In the genomic region with DNA sequence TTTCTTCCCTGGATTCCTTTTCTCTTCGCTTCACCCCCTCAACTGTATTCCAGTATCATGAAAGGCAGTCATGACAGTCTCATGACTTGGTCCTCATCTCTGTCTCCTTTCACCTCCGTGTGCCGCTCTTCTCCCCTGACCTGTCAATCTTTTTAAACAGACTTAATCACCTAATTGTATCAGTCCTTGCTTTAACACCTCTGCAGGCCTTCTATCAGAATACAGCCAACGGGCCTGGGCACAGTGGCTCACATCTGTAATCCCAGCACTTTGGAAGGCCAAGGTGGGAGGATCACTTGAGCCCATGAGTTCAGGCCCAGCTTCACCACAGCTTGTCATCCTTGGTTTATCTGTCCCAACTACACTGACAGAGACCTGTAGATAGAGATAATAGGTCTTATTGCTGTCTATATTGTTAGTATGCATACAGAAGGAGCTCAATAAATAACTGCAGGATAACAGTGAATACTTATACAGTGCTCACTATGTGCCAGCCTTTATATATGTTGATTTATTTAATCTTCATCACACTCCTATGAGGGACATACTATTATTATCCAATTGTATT, we compare ENCODE assay signal across 8 cellular contexts. TPM values are rescaled to one million over a fixed set of nuclear protein-coding genes. Genes with fewer than 3 reads are reported as not detected.
A peak's percentile ranks its signal among the peaks of the same experiment; 100 is the strongest.
DNase-seq lines count a peak whose midpoint lies in the region; ATAC-seq, FAIRE-seq and TF ChIP-seq lines count a peak whose summit lies in the region.

No MANE protein-coding gene starts in this region.

- H3K9me3 ChIP-seq in cardiac muscle cell (ENCODE audit: low read depth): no peaks in the 10 kb centered on the region
- H3K9me3 ChIP-seq in GM12878 (replicated peaks; ENCODE audit: control insufficient read depth, insufficient read depth, low read length): no peaks in the 10 kb centered on the region
- H3K9me3 ChIP-seq in uterus: no peaks in the 10 kb centered on the region

- H3K4me1 ChIP-seq in cardiac muscle cell (ENCODE audit: low read depth) (peaks cover 8% of the 10 kb centered on the region), GM12878 (ENCODE audit: control insufficient read depth, insufficient read depth, low read length) (peaks cover 11% of the 10 kb centered on the region), uterus (peaks cover 4 to 6% of the 10 kb centered on the region in 2 donors)

- BruUV-seq in GM12878 (replicated peaks; lab: Mats Ljungman, UMichigan): no TSS peak

- intact Hi-C loops in left cardiac atrium (cut with DNase I): no loop called here
- intact Hi-C loops in GM12878 (cut with micrococcal nuclease; ENCODE audit: unreplicated experiment): no loop called here
- intact Hi-C loops in uterus (cut with DNase I; ENCODE audit: low total_unique reads): no loop called here

- TF ChIP-seq POLR2A in GM12878 (IDR thresholded peaks at IDR 0.05; ENCODE audit: low read depth, low read length) (no peak), uterus (IDR thresholded peaks at IDR 0.05) (no peak)

- H2AFZ ChIP-seq in GM12878 (ENCODE audit: control insufficient read depth, low read depth, low read length): peak overlapping the region; percentile 21; the same call in 1 of the 2 replicates

- CTCF ChIA-PET in GM12878 (lab: Yijun Ruan, JAX): interaction anchor here (0.6 to 1.8 kb wide), 5 partner anchors 9 to 124 kb away, joined by 3 to 4 read pairs (median 4); a partner anchor contains a TSS

- FAIRE-seq in GM12878 (lab: Jason Lieb, UNC): no peak

- peak overlapping the region; percentile 64 for H3K4me2 ChIP-seq in GM12878 (ENCODE audit: control insufficient read depth, insufficient read depth)

- TF ChIP-seq EP300 in GM12878 (IDR thresholded peaks at IDR 0.05; ENCODE audit: borderline replicate concordance in 1 of 2, control insufficient read depth in 1 of 2, low read depth in 2 of 2, low read length in 2 of 2): no peak

- TF ChIP-seq CTCF in cardiac muscle cell (IDR thresholded peaks at IDR 0.05; ENCODE audit: low read depth, low read length) (no peak), GM12878 (IDR thresholded peaks at IDR 0.05 in 2 of 3, conservative IDR thresholded peaks at IDR 0.05 in 1 of 3; ENCODE audit: control insufficient read depth in 2 of 3, extremely low read depth in 1 of 3, insufficient read depth in 1 of 3, low read depth in 3 of 3, low read length in 3 of 3) (no peak), uterus (IDR thresholded peaks at IDR 0.05) (no peak)

- peak overlapping the region; percentile 88 for H3K4me3 ChIP-seq in cardiac muscle cell
- H3K4me3 ChIP-seq in GM12878: peak overlapping the region; percentile 82
- peak overlapping the region; percentile 74 to 83 for H3K4me3 ChIP-seq in uterus

- no peak overlapping the region; the same call in 1 of the 2 replicates for H3K9ac ChIP-seq in GM12878 (ENCODE audit: control insufficient read depth, insufficient read depth, low read length)

- no peaks in the 10 kb centered on the region for H3K36me3 ChIP-seq in cardiac muscle cell
- no peaks in the 10 kb centered on the region; a peak in 1 of 4 replicates for H3K36me3 ChIP-seq in GM12878 (ENCODE audit: control insufficient read depth in 2 of 2, insufficient read depth in 2 of 2, low read length in 1 of 2)
- H3K36me3 ChIP-seq in uterus: no peaks in the 10 kb centered on the region

- peak overlapping the region; percentile 35 for H3K27ac ChIP-seq in cardiac muscle cell
- no peak overlapping the region for H3K27ac ChIP-seq in GM12878 (ENCODE audit: control insufficient read depth, insufficient read depth)
- peak overlapping the region; percentile 84 to 94 for H3K27ac ChIP-seq in uterus

- H3K4me1 Mint-ChIP-seq in memory B cell: peaks cover 28% of the 10 kb centered on the region

- TF ChIP-seq RAD21 in GM12878 (IDR thresholded peaks at IDR 0.05; ENCODE audit: insufficient read depth, low read depth, low read length): no peak

- H3K9me3 Mint-ChIP-seq in memory B cell: no peaks in the 10 kb centered on the region

- whole genome bisulfite sequencing in GM12878 (ENCODE audit: insufficient coverage, insufficient replicate concordance, low lambda C conversion rate, missing lambda C conversion rate): 57% methylated on average over 4 of the region's 4 CpGs

- H3K79me2 ChIP-seq in GM12878 (ENCODE audit: control insufficient read depth, insufficient read depth, low read length): peaks cover 10% of the 10 kb centered on the region

- H3K4me3 Mint-ChIP-seq in memory B cell: peak overlapping the region; percentile 95

- peaks cover 8% of the 10 kb centered on the region for H3K36me3 Mint-ChIP-seq in memory B cell

- peak overlapping the region; percentile 98 for H3K27ac Mint-ChIP-seq in memory B cell

- no peaks in the 10 kb centered on the region for H4K20me1 ChIP-seq in GM12878 (ENCODE audit: control insufficient read depth, insufficient read depth)

- H3K27me3 Mint-ChIP-seq in memory B cell: no peaks in the 10 kb centered on the region

- DNase-seq in cardiac muscle cell (ENCODE audit: low read depth in 1 of 2, low spot score in 1 of 2) (no peak), left cardiac atrium (no peak), GM12878 (ENCODE audit: low read depth, low spot score) (no peak), memory B cell (ENCODE audit: low spot score in 2 of 2) (no peak), uterus (no peak), SHP77 treated with DMSO at 0.1 percent for 48 hours (lab: John Stamatoyannopoulos, UW) (no peak)

- RAD21 ChIA-PET in GM12878 (lab: Charles Lee; ENCODE audit: unreplicated experiment): interaction anchor here (0.8 to 1.2 kb wide), 2 partner anchors 12 to 38 kb away, joined by 3 read pairs; no protein-coding TSS in a partner anchor

- POLR2A ChIA-PET in GM12878 (lab: Charles Lee): interaction anchor here (0.6 to 1.6 kb wide), 5 partner anchors 9 to 125 kb away, joined by 3 to 5 read pairs (median 3); no protein-coding TSS in a partner anchor

- H3K27me3 ChIP-seq in cardiac muscle cell (no peaks in the 10 kb centered on the region), GM12878 (replicated peaks in 1 of 2; ENCODE audit: control insufficient read depth in 2 of 2, insufficient read depth in 2 of 2, low read length in 1 of 2) (no peaks in the 10 kb centered on the region), uterus (no peaks in the 10 kb centered on the region)

- ATAC-seq in left cardiac atrium: no peak
- no peak for ATAC-seq in GM12878
- no peak for ATAC-seq in memory B cell (ENCODE audit: low read depth)
- no peak for ATAC-seq in HG03159 (IDR thresholded peaks at IDR 0.05; ENCODE audit: unreplicated experiment)
- no peak for ATAC-seq in GM18909 (IDR thresholded peaks at IDR 0.05; ENCODE audit: poor library complexity, unreplicated experiment)

- SMC1A ChIA-PET in GM12878 (lab: Charles Lee; ENCODE audit: uncharacterized antibody, unreplicated experiment): interaction anchor here (1.4 to 1.6 kb wide), 3 partner anchors 9 to 207 kb away, joined by 3 to 4 read pairs (median 4); no protein-coding TSS in a partner anchor

- in situ Hi-C loops in GM12878 (cut with MboI): no loop called here

RNA-seq across cellular contexts. Expression of a gene that starts 1.2 kb away (rescaled TPM):
- total RNA-seq in cardiac muscle cell (13.8 and 16.8 TPM in 2 replicates), left cardiac atrium (10 to 100 TPM in 1 of 2 donors, 1 to 10 TPM in 1; 9.0 to 13.3 TPM), GM12878 (2014; rRNA removed) (5.5 and 7.4 TPM in 2 replicates), GM12878 (2014; rRNA removed; fragmentation: Illumina TruSeq; extraction: Trizol) (8.3 and 10.5 TPM in 2 replicates), GM12878 (2021) (6.6 and 6.7 TPM in 2 replicates), uterus (10 to 100 TPM in 2 of 4 donors, 1 to 10 TPM in 1, not detected in 1; 3.3 to 53.6 (median 24.7) TPM)
- polyA plus RNA-seq in cardiac muscle cell (18.4 and 18.9 TPM in 2 replicates), GM12878 (2011; rRNA removed) (6.6 and 9.2 TPM in 2 replicates), GM12878 (2014; fragmentation: Illumina TruSeq; extraction: Trizol) (9.1 and 10.5 TPM in 2 replicates), GM12878 (2014; fragmentation: Nextera tagmentation; extraction: Ambion mirVana) (1 to 10 TPM; 2.5 to 3.7 TPM), GM12878 (2014; rRNA removed) (8.3 and 9.0 TPM in 2 replicates), GM12878 (2016; fragmentation: Nextera tagmentation; extraction: Ambion mirVana) (1 to 10 TPM; 6.0 to 7.0 TPM)
- total RNA-seq in GM12878 (2013; cell fraction: nucleolus; rRNA removed): 6.3 and 9.2 TPM in 2 replicates
- 3.7 TPM for polyA plus RNA-seq in GM12878 (2011; ENCODE audit: low read depth)
- polyA plus RNA-seq in GM12878 (2011; cell fraction: cytosol; rRNA removed): 5.8 and 7.1 TPM in 2 replicates
- 7.2 and 7.6 TPM in 2 replicates for polyA plus RNA-seq in GM12878 (2011; cell fraction: nucleus; rRNA removed)
- polyA plus RNA-seq in GM12878 (2012): 4.0 and 4.2 TPM in 2 replicates
- 4.1 and 4.2 TPM in 2 replicates for polyA minus RNA-seq in GM12878 (2011; rRNA and poly(A)+ RNA removed)
- polyA minus RNA-seq in GM12878 (2011; cell fraction: cytosol; rRNA and poly(A)+ RNA removed): 1.6 and 2.2 TPM in 2 replicates
- 3.5 and 7.2 TPM in 2 replicates for polyA minus RNA-seq in GM12878 (2011; cell fraction: nucleus; rRNA and poly(A)+ RNA removed)

RNA-seq across cellular contexts. Expression of a gene that starts 1.4 kb away (rescaled TPM):
- total RNA-seq in cardiac muscle cell (104 and 163 TPM in 2 replicates), left cardiac atrium (10 to 100 TPM; 29.1 to 30.6 TPM), GM12878 (2014; rRNA removed) (16.8 and 18.1 TPM in 2 replicates), GM12878 (2014; rRNA removed; fragmentation: Illumina TruSeq; extraction: Trizol) (8.5 and 9.3 TPM in 2 replicates), GM12878 (2021) (42.1 and 47.1 TPM in 2 replicates), uterus (10 to 100 TPM; 23.5 to 68.9 (median 67.7) TPM)
- polyA plus RNA-seq in cardiac muscle cell (99.4 and 112 TPM in 2 replicates), GM12878 (2011; rRNA removed) (2.5 and 6.0 TPM in 2 replicates), GM12878 (2014; fragmentation: Illumina TruSeq; extraction: Trizol) (17.5 and 24.9 TPM in 2 replicates), GM12878 (2014; fragmentation: Nextera tagmentation; extraction: Ambion mirVana) (under 1 TPM; 0.27 to 0.29 TPM), GM12878 (2014; rRNA removed) (15.8 and 24.5 TPM in 2 replicates), GM12878 (2016; fragmentation: Nextera tagmentation; extraction: Ambion mirVana) (10 to 100 TPM; 39.6 to 42.6 TPM)
- 16.9 and 27.3 TPM in 2 replicates for total RNA-seq in GM12878 (2013; cell fraction: nucleolus; rRNA removed)
- 10.1 TPM for polyA plus RNA-seq in GM12878 (2011; ENCODE audit: low read depth)
- 7.1 and 8.6 TPM in 2 replicates for polyA plus RNA-seq in GM12878 (2011; cell fraction: cytosol; rRNA removed)
- polyA plus RNA-seq in GM12878 (2011; cell fraction: nucleus; rRNA removed): 25.5 and 35.5 TPM in 2 replicates
- polyA plus RNA-seq in GM12878 (2012): 21.6 and 22.0 TPM in 2 replicates
- polyA minus RNA-seq in GM12878 (2011; rRNA and poly(A)+ RNA removed): 6.2 and 12.2 TPM in 2 replicates
- 7.5 and 7.8 TPM in 2 replicates for polyA minus RNA-seq in GM12878 (2011; cell fraction: cytosol; rRNA and poly(A)+ RNA removed)
- polyA minus RNA-seq in GM12878 (2011; cell fraction: nucleus; rRNA and poly(A)+ RNA removed): 5.9 and 11.0 TPM in 2 replicates

RNA-seq across cellular contexts. Expression of a gene that starts 6.2 kb away (rescaled TPM):
- total RNA-seq in cardiac muscle cell: 3.7 and 4.2 TPM in 2 replicates
- polyA plus RNA-seq in cardiac muscle cell: 4.3 and 5.1 TPM in 2 replicates
- 1 to 10 TPM; 2.7 TPM for total RNA-seq in left cardiac atrium
- 3.1 and 5.6 TPM in 2 replicates for total RNA-seq in GM12878 (2013; cell fraction: nucleolus; rRNA removed)
- total RNA-seq in GM12878 (2014; rRNA removed): 2.7 and 3.2 TPM in 2 replicates
- total RNA-seq in GM12878 (2014; rRNA removed; fragmentation: Illumina TruSeq; extraction: Trizol): 0.64 and 0.94 TPM in 2 replicates
- 1.8 and 2.7 TPM in 2 replicates for total RNA-seq in GM12878 (2021)
- 0.41 TPM for polyA plus RNA-seq in GM12878 (2011; ENCODE audit: low read depth)
- 0.35 and 0.65 TPM in 2 replicates for polyA plus RNA-seq in GM12878 (2011; rRNA removed)
- polyA plus RNA-seq in GM12878 (2011; cell fraction: cytosol; rRNA removed): 0.79 and 1.2 TPM in 2 replicates
- polyA plus RNA-seq in GM12878 (2011; cell fraction: nucleus; rRNA removed): 1.5 and 1.6 TPM in 2 replicates
- 1.1 and 1.6 TPM in 2 replicates for polyA plus RNA-seq in GM12878 (2012)
- 0.24 and 0.38 TPM in 2 replicates for polyA plus RNA-seq in GM12878 (2014; fragmentation: Illumina TruSeq; extraction: Trizol)
- polyA plus RNA-seq in GM12878 (2014; fragmentation: Nextera tagmentation; extraction: Ambion mirVana): under 1 TPM in 1 of 2 experiments, not detected in 1; 0.24 TPM
- polyA plus RNA-seq in GM12878 (2014; rRNA removed): 2.3 and 3.1 TPM in 2 replicates
- polyA plus RNA-seq in GM12878 (2016; fragmentation: Nextera tagmentation; extraction: Ambion mirVana): 1 to 10 TPM; 2.4 TPM
- 0.51 and 0.62 TPM in 2 replicates for polyA minus RNA-seq in GM12878 (2011; rRNA and poly(A)+ RNA removed)
- polyA minus RNA-seq in GM12878 (2011; cell fraction: cytosol; rRNA and poly(A)+ RNA removed): 1.0 and 1.2 TPM in 2 replicates
- polyA minus RNA-seq in GM12878 (2011; cell fraction: nucleus; rRNA and poly(A)+ RNA removed): 1.2 and 1.6 TPM in 2 replicates
- 10 to 100 TPM in 1 of 4 donors, 1 to 10 TPM in 3; 1.3 to 12.4 (median 4.6) TPM for total RNA-seq in uterus

RNA-seq across cellular contexts. Expression of a gene that starts 19.2 kb away (rescaled TPM):
- total RNA-seq in cardiac muscle cell (31.7 and 35.2 TPM in 2 replicates), left cardiac atrium (10 to 100 TPM; 11.1 to 13.2 TPM), GM12878 (2014; rRNA removed) (14.3 and 15.7 TPM in 2 replicates), GM12878 (2014; rRNA removed; fragmentation: Illumina TruSeq; extraction: Trizol) (7.1 and 7.6 TPM in 2 replicates), GM12878 (2021) (12.9 and 13.6 TPM in 2 replicates), uterus (10 to 100 TPM in 3 of 4 donors, 1 to 10 TPM in 1; 5.0 to 52.0 (median 33.6) TPM)
- polyA plus RNA-seq in cardiac muscle cell (15.8 and 29.3 TPM in 2 replicates), GM12878 (2011; rRNA removed) (10.7 and 13.9 TPM in 2 replicates), GM12878 (2014; fragmentation: Illumina TruSeq; extraction: Trizol) (7.7 and 12.5 TPM in 2 replicates), GM12878 (2014; fragmentation: Nextera tagmentation; extraction: Ambion mirVana) (1 to 10 TPM in 1 of 2 experiments, under 1 TPM in 1; 0.77 to 2.1 TPM), GM12878 (2014; rRNA removed) (11.6 and 12.9 TPM in 2 replicates), GM12878 (2016; fragmentation: Nextera tagmentation; extraction: Ambion mirVana) (10 to 100 TPM; 15.9 to 16.1 TPM)
- 10.7 and 13.4 TPM in 2 replicates for total RNA-seq in GM12878 (2013; cell fraction: nucleolus; rRNA removed)
- polyA plus RNA-seq in GM12878 (2011; ENCODE audit: low read depth): 3.6 TPM
- 9.6 and 13.1 TPM in 2 replicates for polyA plus RNA-seq in GM12878 (2011; cell fraction: cytosol; rRNA removed)
- 24.5 and 26.5 TPM in 2 replicates for polyA plus RNA-seq in GM12878 (2011; cell fraction: nucleus; rRNA removed)
- 7.6 and 10.3 TPM in 2 replicates for polyA plus RNA-seq in GM12878 (2012)
- 9.7 and 18.2 TPM in 2 replicates for polyA minus RNA-seq in GM12878 (2011; rRNA and poly(A)+ RNA removed)
- 3.6 and 6.0 TPM in 2 replicates for polyA minus RNA-seq in GM12878 (2011; cell fraction: cytosol; rRNA and poly(A)+ RNA removed)
- 7.5 and 10.2 TPM in 2 replicates for polyA minus RNA-seq in GM12878 (2011; cell fraction: nucleus; rRNA and poly(A)+ RNA removed)

RNA-seq across cellular contexts. Expression of a gene that starts 19.4 kb away (rescaled TPM):
- total RNA-seq in cardiac muscle cell (68.9 and 88.3 TPM in 2 replicates), left cardiac atrium (10 to 100 TPM; 17.7 to 31.7 TPM), GM12878 (2014; rRNA removed) (305 and 354 TPM in 2 replicates), GM12878 (2014; rRNA removed; fragmentation: Illumina TruSeq; extraction: Trizol) (165 and 183 TPM in 2 replicates), GM12878 (2021) (292 and 310 TPM in 2 replicates), uterus (10 to 100 TPM; 18.7 to 74.8 (median 43.3) TPM)
- polyA plus RNA-seq in cardiac muscle cell (77.2 and 105 TPM in 2 replicates), GM12878 (2011; rRNA removed) (124 and 210 TPM in 2 replicates), GM12878 (2014; fragmentation: Illumina TruSeq; extraction: Trizol) (136 and 196 TPM in 2 replicates), GM12878 (2014; fragmentation: Nextera tagmentation; extraction: Ambion mirVana) (100 to 1,000 TPM; 227 to 234 TPM), GM12878 (2014; rRNA removed) (253 and 264 TPM in 2 replicates), GM12878 (2016; fragmentation: Nextera tagmentation; extraction: Ambion mirVana) (100 to 1,000 TPM; 349 to 383 TPM)
- total RNA-seq in GM12878 (2013; cell fraction: nucleolus; rRNA removed): 110 and 116 TPM in 2 replicates
- 92.6 TPM for polyA plus RNA-seq in GM12878 (2011; ENCODE audit: low read depth)
- 206 and 336 TPM in 2 replicates for polyA plus RNA-seq in GM12878 (2011; cell fraction: cytosol; rRNA removed)
- polyA plus RNA-seq in GM12878 (2011; cell fraction: nucleus; rRNA removed): 483 and 562 TPM in 2 replicates
- polyA plus RNA-seq in GM12878 (2012): 130 and 155 TPM in 2 replicates
- polyA minus RNA-seq in GM12878 (2011; rRNA and poly(A)+ RNA removed): 223 and 271 TPM in 2 replicates
- 150 and 189 TPM in 2 replicates for polyA minus RNA-seq in GM12878 (2011; cell fraction: cytosol; rRNA and poly(A)+ RNA removed)
- 166 and 289 TPM in 2 replicates for polyA minus RNA-seq in GM12878 (2011; cell fraction: nucleus; rRNA and poly(A)+ RNA removed)
